Comparison of ENCODE assay signal across 1 cellular context in the genomic region with DNA sequence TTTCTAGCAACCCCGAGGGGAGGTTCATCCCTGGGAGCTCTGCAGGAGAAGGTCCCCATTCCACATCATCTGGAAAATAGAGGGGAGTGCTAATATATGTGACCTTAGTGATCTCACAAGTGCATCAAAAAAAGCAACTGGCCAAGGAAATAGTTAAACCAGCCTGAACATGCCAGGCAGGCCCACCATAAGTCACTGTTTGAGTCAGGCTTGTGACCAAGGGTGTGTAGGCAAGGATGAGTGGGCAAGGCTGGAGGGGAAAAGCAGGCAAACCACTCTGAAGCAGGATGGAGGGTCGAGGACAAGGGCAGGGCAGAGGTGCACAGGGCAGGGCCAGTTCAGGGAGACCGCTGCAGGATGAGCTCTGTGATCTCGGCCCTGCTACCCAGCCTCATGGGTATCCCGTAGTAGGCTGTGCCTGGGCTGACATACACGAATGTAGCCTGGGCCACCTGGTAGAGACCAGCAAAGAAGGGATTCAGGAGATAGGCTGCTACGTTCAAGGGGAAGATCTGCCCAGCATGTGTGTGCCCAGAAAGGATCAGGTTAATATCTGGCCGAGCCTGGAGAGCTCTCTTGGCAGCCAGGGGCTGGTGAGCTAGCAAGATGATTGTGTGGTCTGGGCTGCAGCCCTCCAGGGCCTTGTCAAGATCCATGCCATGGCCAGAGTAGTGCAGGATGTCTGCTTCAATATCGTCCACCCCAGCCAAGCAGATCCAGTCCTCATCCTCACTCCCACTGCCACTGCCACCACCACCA.
TF ChIP-seq lines count a peak whose summit lies in the region.

No MANE protein-coding gene starts in this region.

TF ChIP-seq in WTC11, 78 proteins besides CTCF, POLR2A, EP300 and RAD21 (continued from another document):
- TF ChIP-seq, protein P1, sequence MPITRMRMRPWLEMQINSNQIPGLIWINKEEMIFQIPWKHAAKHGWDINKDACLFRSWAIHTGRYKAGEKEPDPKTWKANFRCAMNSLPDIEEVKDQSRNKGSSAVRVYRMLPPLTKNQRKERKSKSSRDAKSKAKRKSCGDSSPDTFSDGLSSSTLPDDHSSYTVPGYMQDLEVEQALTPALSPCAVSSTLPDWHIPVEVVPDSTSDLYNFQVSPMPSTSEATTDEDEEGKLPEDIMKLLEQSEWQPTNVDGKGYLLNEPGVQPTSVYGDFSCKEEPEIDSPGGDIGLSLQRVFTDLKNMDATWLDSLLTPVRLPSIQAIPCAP (CRISPR knock-in tag; IDR thresholded peaks at IDR 0.05) = no peak
- TF ChIP-seq GRHL2 (CRISPR knock-in tag; IDR thresholded peaks at IDR 0.05; ENCODE audit: insufficient replicate concordance, severe bottlenecking) (no peak), FOXP1 (CRISPR knock-in tag; IDR thresholded peaks at IDR 0.05; ENCODE audit: borderline replicate concordance) (no peak)
- TF ChIP-seq, protein P2, sequence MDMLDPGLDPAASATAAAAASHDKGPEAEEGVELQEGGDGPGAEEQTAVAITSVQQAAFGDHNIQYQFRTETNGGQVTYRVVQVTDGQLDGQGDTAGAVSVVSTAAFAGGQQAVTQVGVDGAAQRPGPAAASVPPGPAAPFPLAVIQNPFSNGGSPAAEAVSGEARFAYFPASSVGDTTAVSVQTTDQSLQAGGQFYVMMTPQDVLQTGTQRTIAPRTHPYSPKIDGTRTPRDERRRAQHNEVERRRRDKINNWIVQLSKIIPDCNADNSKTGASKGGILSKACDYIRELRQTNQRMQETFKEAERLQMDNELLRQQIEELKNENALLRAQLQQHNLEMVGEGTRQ (CRISPR knock-in tag; IDR thresholded peaks at IDR 0.05) = no peak
